Comparison of ENCODE assay signal across 16 cellular contexts in genomic region chr4:113434247-113434587, GRCh38.
A peak's percentile ranks its signal among the peaks of the same experiment; 100 is the strongest.
DNase-seq lines count a peak whose midpoint lies in the region; ATAC-seq, FAIRE-seq and TF ChIP-seq lines count a peak whose summit lies in the region.
"Had no signal": no experiment of that assay in that cellular context is flagged by ENCODE, and none has a peak within 500 bp of the region (broad histone marks: within the 10 kb centered on the region; RNA-seq: fewer than 3 reads in every experiment).

No MANE protein-coding gene starts in this region.

- no peak overlapping the region for H3K27ac Mint-ChIP-seq in nephron progenitor cell
- H3K27ac Mint-ChIP-seq: activated naive CD4-positive, alpha-beta T cell treated with anti-CD3 and anti-CD28 coated beads, Interleukin-2, amount 50 U/mL, for 24 hours; T-helper 1 cell treated with Interleukin-12 subunit alpha and Interleukin-12 subunit beta and Interleukin-4 antibody, amounts not matched to agents 30 μg/mL and 1 μg/mL, for 36 hours had no signal

- no peaks in the 10 kb centered on the region for H3K36me3 Mint-ChIP-seq in nephron progenitor cell (ENCODE audit: low read depth)

- no peaks in the 10 kb centered on the region for H4K20me1 ChIP-seq in endothelial cell of umbilical vein (replicated peaks; ENCODE audit: control insufficient read depth, extremely low read depth, insufficient read depth, low read length)

- no peak overlapping the region for H4K5ac ChIP-seq in mesendoderm (ENCODE audit: low read length)

- H3K56ac ChIP-seq in mesendoderm (ENCODE audit: low read length): no peak overlapping the region

- peak overlapping the region; percentile 44 for H2AFZ ChIP-seq in endothelial cell of umbilical vein (ENCODE audit: low read depth, low read length)

- H4K8ac ChIP-seq in mesendoderm (ENCODE audit: low read depth, low read length): no peak overlapping the region

- TF ChIP-seq CTCF in endothelial cell of umbilical vein (IDR thresholded peaks at IDR 0.05; ENCODE audit: extremely low read depth in 1 of 2, insufficient read depth in 1 of 2, low read depth in 1 of 2, low read length in 2 of 2) (no peak), nephron progenitor cell (IDR thresholded peaks at IDR 0.05) (no peak)

- TF ChIP-seq POLR2A in endothelial cell of umbilical vein (IDR thresholded peaks at IDR 0.05; ENCODE audit: low read depth, low read length): no peak

- WGBS in mesendoderm (ENCODE audit: extremely low coverage, insufficient coverage, low lambda C conversion rate): no CpG with 5 or more reads among the region's 3 CpGs

- H3K9me3 Mint-ChIP-seq in nephron progenitor cell: peaks cover 29% of the 10 kb centered on the region

- in situ Hi-C loops in Caki2 (cut with HindIII; ENCODE audit: low pct_unique_long_range_greater_than_20kb, low sequenced_read_pairs): no loop called here

- POLR2A ChIA-PET in endothelial cell of umbilical vein (lab: Charles Lee): no interaction called here

- H3K4me3 ChIP-seq in endothelial cell of umbilical vein (replicated peaks in 1 of 3; ENCODE audit: insufficient read depth in 1 of 3, low read depth in 1 of 3, low read length in 3 of 3) (no peak overlapping the region), mesendoderm (ENCODE audit: low read length) (no peak overlapping the region)
- H3K4me3 ChIP-seq: heart right ventricle had no signal

- H3K4me1 ChIP-seq in endothelial cell of umbilical vein (ENCODE audit: control insufficient read depth, extremely low read depth, insufficient read depth, low read length) (peaks cover 22% of the 10 kb centered on the region), mesendoderm (ENCODE audit: control insufficient read depth, low read depth, low read length) (no peaks in the 10 kb centered on the region)

- BruUV-seq in endothelial cell of umbilical vein (replicated peaks; lab: Mats Ljungman, UMichigan): no TSS peak

- H3K27ac ChIP-seq in endothelial cell of umbilical vein (ENCODE audit: insufficient read depth, low read depth, low read length): no peak overlapping the region
- no peak overlapping the region for H3K27ac ChIP-seq in mesendoderm (ENCODE audit: low read depth, low read length)
- H3K27ac ChIP-seq in caudate nucleus (ENCODE audit: low read depth, low read length): no peak overlapping the region
- H3K27ac ChIP-seq: KMS-11 had no signal

- no peak overlapping the region for H3K9ac ChIP-seq in endothelial cell of umbilical vein (replicated peaks; ENCODE audit: extremely low read depth, insufficient read depth, low read length)
- H3K9ac ChIP-seq in mesendoderm (ENCODE audit: low read length): no peak overlapping the region
- H3K9ac ChIP-seq: KMS-11 had no signal

- CTCF ChIA-PET in endothelial cell of umbilical vein (lab: Charles Lee): interaction anchor here (1.5 kb wide), 1 partner anchor 39 kb away, joined by 4 read pairs; no protein-coding TSS in a partner anchor

- H3K27me3 ChIP-seq in endothelial cell of umbilical vein (ENCODE audit: control insufficient read depth in 2 of 2, insufficient read depth in 2 of 2, low read length in 2 of 2) (no peaks in the 10 kb centered on the region), mesendoderm (ENCODE audit: insufficient read depth, low read length, poor library complexity) (no peaks in the 10 kb centered on the region)
- H3K27me3 ChIP-seq: heart right ventricle had no signal

- H3K4me1 Mint-ChIP-seq in nephron progenitor cell: peaks cover 23% of the 10 kb centered on the region

- dilution Hi-C loops in endothelial cell of umbilical vein (cut with MboI; ENCODE audit: extremely low pct_ligation_motif_present, low sequenced_read_pairs): no loop called here

- intact Hi-C loops in endothelial cell of umbilical vein (cut with micrococcal nuclease): no loop called here

- FAIRE-seq in endothelial cell of umbilical vein (lab: Jason Lieb, UNC): no peak
- FAIRE-seq: D721Med had no signal

- no peak overlapping the region for H2AK5ac ChIP-seq in mesendoderm (ENCODE audit: low read length)

- no peak overlapping the region for H2BK5ac ChIP-seq in mesendoderm (ENCODE audit: low read length)

- H3K79me2 ChIP-seq in endothelial cell of umbilical vein (ENCODE audit: control insufficient read depth, insufficient read depth, low read length): no peaks in the 10 kb centered on the region
- no peaks in the 10 kb centered on the region for H3K79me2 ChIP-seq in mesendoderm (ENCODE audit: control insufficient read depth, insufficient read depth, low read length)

- H3K27me3 Mint-ChIP-seq in nephron progenitor cell (ENCODE audit: low read depth, poor library complexity): peaks cover 3% of the 10 kb centered on the region

- no peaks in the 10 kb centered on the region for H3K9me3 ChIP-seq in endothelial cell of umbilical vein (replicated peaks; ENCODE audit: control insufficient read depth, insufficient read depth, low read length)

- no peak overlapping the region for H2BK120ac ChIP-seq in mesendoderm (ENCODE audit: low read depth, low read length)

- H3K4ac ChIP-seq in mesendoderm (ENCODE audit: low read depth, low read length): no peak overlapping the region

- H3K79me1 ChIP-seq in mesendoderm (ENCODE audit: low read length): no peaks in the 10 kb centered on the region

- no peaks in the 10 kb centered on the region for H3K9me1 ChIP-seq in endothelial cell of umbilical vein (replicated peaks; ENCODE audit: control insufficient read depth, extremely low read depth, insufficient read depth, low read length)

- H3K23ac ChIP-seq in mesendoderm (ENCODE audit: low read length): no peak overlapping the region

- peak; percentile 65 for DNase-seq in Caki2 (ENCODE audit: low read depth)
- peak; percentile 44 for DNase-seq in OCI-M1 (lab: John Stamatoyannopoulos, UW)
- peak; percentile 41 for DNase-seq in endothelial cell of umbilical vein (ENCODE audit: low read depth, low spot score)
- DNase-seq in mesendoderm: peak; percentile 54
- DNase-seq in stimulated activated naive CD8-positive, alpha-beta T cell treated with anti-CD3 and anti-CD28 coated beads, Interleukin-15, Interleukin-2, amounts not matched to agents 100 U/mL and 50 U/mL, for 24 hours: no peak
- no peak for DNase-seq in caudate nucleus (lab: John Stamatoyannopoulos, UW)
- no peak for DNase-seq in nephron progenitor cell
- DNase-seq: activated CD4-positive, alpha-beta T cell treated with anti-CD3 and anti-CD28 coated beads for 1 hour; AML-193; heart right ventricle; posterior cingulate gyrus had no signal

- H3K4me2 ChIP-seq in endothelial cell of umbilical vein (ENCODE audit: insufficient read depth, low read length) (no peak overlapping the region), mesendoderm (ENCODE audit: low read length) (no peak overlapping the region)
- H3K4me2 ChIP-seq: KMS-11 had no signal

- H3K4me3 Mint-ChIP-seq in nephron progenitor cell: no peak overlapping the region
- H3K4me3 Mint-ChIP-seq: activated naive CD4-positive, alpha-beta T cell treated with anti-CD3 and anti-CD28 coated beads, Interleukin-2, amount 50 U/mL, for 24 hours; T-helper 1 cell treated with Interleukin-12 subunit alpha and Interleukin-12 subunit beta and Interleukin-4 antibody, amounts not matched to agents 30 μg/mL and 1 μg/mL, for 36 hours had no signal

- no peaks in the 10 kb centered on the region for H3K36me3 ChIP-seq in endothelial cell of umbilical vein (ENCODE audit: control insufficient read depth in 2 of 2, extremely low read depth in 1 of 2, insufficient read depth in 2 of 2, low read length in 2 of 2)
- H3K36me3 ChIP-seq in mesendoderm (ENCODE audit: control insufficient read depth, insufficient read depth, low read length): no peaks in the 10 kb centered on the region
- H3K36me3 ChIP-seq: heart right ventricle had no signal

- H2BK15ac ChIP-seq in mesendoderm (replicated peaks; ENCODE audit: low read depth): no peak overlapping the region

- no peak for ATAC-seq in GM21367 (IDR thresholded peaks at IDR 0.05; ENCODE audit: unreplicated experiment)
- no peak for ATAC-seq in stimulated activated naive CD8-positive, alpha-beta T cell treated with anti-CD3 and anti-CD28 coated beads, Interleukin-15, Interleukin-2, amounts not matched to agents 100 U/mL and 50 U/mL, for 24 hours

- H3K18ac ChIP-seq in mesendoderm (ENCODE audit: low read length): no peak overlapping the region

TF ChIP-seq in endothelial cell of umbilical vein, 7 proteins besides CTCF, POLR2A, EP300 and RAD21:
- TF ChIP-seq EZH2 (IDR thresholded peaks at IDR 0.05; ENCODE audit: borderline replicate concordance, low read depth, low read length, severe bottlenecking): no peak
- TF ChIP-seq MYC (IDR thresholded peaks at IDR 0.05; ENCODE audit: low read depth, low read length): no peak
- TF ChIP-seq GATA2 (IDR thresholded peaks at IDR 0.05; ENCODE audit: insufficient read depth, insufficient read length, low read depth, low read length): no peak
- TF ChIP-seq FOS (IDR thresholded peaks at IDR 0.05; ENCODE audit: borderline replicate concordance, insufficient read depth, low read length): no peak
- TF ChIP-seq POLR2AphosphoS5 (IDR thresholded peaks at IDR 0.05; ENCODE audit: insufficient read depth, low read depth, low read length): no peak
- no peak for TF ChIP-seq MAX (IDR thresholded peaks at IDR 0.05; ENCODE audit: insufficient read depth, insufficient read length)
- TF ChIP-seq JUN (IDR thresholded peaks at IDR 0.05; ENCODE audit: borderline replicate concordance, insufficient read depth, insufficient read length, low read depth): no peak

Comparison
In these comparisons a context has a peak if more than half of its experiments do, and no peak if none do; other contexts are left out.
1. DNase-seq: peak in Caki2 (single experiment), OCI-M1 (single experiment), endothelial cell of umbilical vein (single experiment) and mesendoderm (single experiment); none in stimulated activated naive CD8-positive, alpha-beta T cell treated with anti-CD3 and anti-CD28 coated beads, Interleukin-15, Interleukin-2, amounts not matched to agents 100 U/mL and 50 U/mL, for 24 hours (single experiment), caudate nucleus (0 of 61) and nephron progenitor cell (single experiment).